In genomic region chr11:70210051-70210501, GRCh38 we compare ENCODE assay signal across 10 cellular contexts. TPM values are rescaled to one million over a fixed set of nuclear protein-coding genes. Genes with fewer than 3 reads are reported as not detected.
DNase-seq lines count a peak whose midpoint lies in the region; ATAC-seq and TF ChIP-seq lines count a peak whose summit lies in the region.
"Had no signal": no experiment of that assay in that cellular context is flagged by ENCODE, and none has a peak within 500 bp of the region (broad histone marks: within the 10 kb centered on the region; RNA-seq: fewer than 3 reads in every experiment).

No MANE protein-coding gene starts in this region.

- no peak for TF ChIP-seq CTCF in PC-3 (conservative IDR thresholded peaks at IDR 0.05; ENCODE audit: low read depth, low read length)
- no peak for TF ChIP-seq CTCF in fibroblast of lung (conservative IDR thresholded peaks at IDR 0.05 in 1 of 2, IDR thresholded peaks at IDR 0.05 in 1 of 2; ENCODE audit: low read depth in 1 of 2, low read length in 2 of 2)
- TF ChIP-seq CTCF in osteocyte (IDR thresholded peaks at IDR 0.05): no peak

- H3K9me3 ChIP-seq in PC-3 (ENCODE audit: low read length): no peaks in the 10 kb centered on the region
- no peaks in the 10 kb centered on the region for H3K9me3 ChIP-seq in fibroblast of lung (ENCODE audit: control insufficient read depth, insufficient read depth, low read depth, low read length)
- H3K9me3 ChIP-seq: prostate gland had no signal

- H3K27me3 Mint-ChIP-seq in osteocyte (ENCODE audit: unreplicated experiment): no peaks in the 10 kb centered on the region

- BruUV-seq in PC-3 (replicated peaks; lab: Mats Ljungman, UMichigan): no TSS peak

- H3K36me3 Mint-ChIP-seq in osteocyte (ENCODE audit: unreplicated experiment): peaks cover 26% of the 10 kb centered on the region

- H3K36me3 ChIP-seq in PC-3 (ENCODE audit: low read depth, low read length) (peaks cover 31% of the 10 kb centered on the region), fibroblast of lung (ENCODE audit: control insufficient read depth, insufficient read depth, low read length) (peaks cover 15% of the 10 kb centered on the region)
- H3K36me3 ChIP-seq: prostate gland had no signal

- H3F3A ChIP-seq in PC-3 (ENCODE audit: low read length, unreplicated experiment): peaks cover 6% of the 10 kb centered on the region

- H3K4me2 ChIP-seq in PC-3 (ENCODE audit: low read length) (0 out of 2 replicates have a peak overlapping the region, but pooled peaks have one; percentile 4), fibroblast of lung (ENCODE audit: extremely low read depth, insufficient read depth, low read length) (no peak overlapping the region)

- H3K79me2 ChIP-seq in PC-3 (ENCODE audit: low read length): peaks cover 28% of the 10 kb centered on the region
- H3K79me2 ChIP-seq in fibroblast of lung (ENCODE audit: control insufficient read depth, insufficient read depth, low read length): peaks cover 25% of the 10 kb centered on the region

- H2AFZ ChIP-seq in PC-3 (ENCODE audit: low read length) (no peak overlapping the region), fibroblast of lung (ENCODE audit: low read length) (no peak overlapping the region)

- H3K4me1 Mint-ChIP-seq in osteocyte (ENCODE audit: unreplicated experiment): peaks cover 29% of the 10 kb centered on the region

- no peaks in the 10 kb centered on the region for H3K9me3 Mint-ChIP-seq in osteocyte (ENCODE audit: unreplicated experiment)

- no peaks in the 10 kb centered on the region for H3K9me2 ChIP-seq in PC-3 (replicated peaks; ENCODE audit: low read length)

- no peaks in the 10 kb centered on the region for H3K27me3 ChIP-seq in PC-3 (ENCODE audit: low read length)
- H3K27me3 ChIP-seq in fibroblast of lung (ENCODE audit: control insufficient read depth, insufficient read depth, low read length): no peaks in the 10 kb centered on the region

- POLR2A ChIA-PET in PC-3 (lab: Charles Lee; ENCODE audit: unreplicated experiment): no interaction called here

- peaks cover 32% of the 10 kb centered on the region for H3K4me1 ChIP-seq in PC-3 (ENCODE audit: insufficient read depth, low read length)
- H3K4me1 ChIP-seq in fibroblast of lung (ENCODE audit: control insufficient read depth, extremely low read depth, insufficient read depth, low read length): peaks cover 3% of the 10 kb centered on the region
- H3K4me1 ChIP-seq: prostate gland had no signal

- peaks cover 37% of the 10 kb centered on the region for H4K20me1 ChIP-seq in PC-3 (ENCODE audit: low read length)
- H4K20me1 ChIP-seq in fibroblast of lung (ENCODE audit: control insufficient read depth, extremely low read depth, insufficient read depth, low read length): no peaks in the 10 kb centered on the region

- CTCF ChIA-PET in PC-3 (lab: Charles Lee): no interaction called here

- intact Hi-C loops in PC-3 (cut with micrococcal nuclease): no loop called here

- DNase-seq in GM04503 (ENCODE audit: low read depth) (peak; percentile 29), PC-3 (peak; percentile 66), fibroblast of lung (ENCODE audit: low read depth in 2 of 2) (peak; percentile 46 to 83), osteocyte (ENCODE audit: extremely low spot score, unreplicated experiment) (no peak), HK-2 (ENCODE audit: unreplicated experiment) (no peak), NCI-H2171 treated with DMSO at 0.1 percent for 48 hours (lab: John Stamatoyannopoulos, UW) (no peak), NCI-H774 (lab: John Stamatoyannopoulos, UW) (no peak)
- DNase-seq: activated naive CD4-positive, alpha-beta T cell treated with anti-CD3 and anti-CD28 coated beads, Interleukin-2, amount 50 U/mL, for 16 hours had no signal

- no peak overlapping the region for H3K4me3 ChIP-seq in PC-3 (ENCODE audit: low read length)
- H3K4me3 ChIP-seq in fibroblast of lung (replicated peaks in 1 of 4; ENCODE audit: control extremely low read depth in 1 of 4, insufficient read depth in 1 of 4, low read depth in 3 of 4, low read length in 4 of 4): no peak overlapping the region
- H3K4me3 ChIP-seq: prostate gland had no signal

- H3K9ac ChIP-seq in PC-3 (ENCODE audit: low read length) (peak overlapping the region; percentile 8; the same call in 1 of the 2 replicates), fibroblast of lung (ENCODE audit: insufficient read depth, low read length) (no peak overlapping the region)

- H3K27ac ChIP-seq in PC-3 (ENCODE audit: low read length) (peak overlapping the region; percentile 62), fibroblast of lung (ENCODE audit: insufficient read depth, low read length) (no peak overlapping the region)
- H3K27ac ChIP-seq: prostate gland had no signal

- peak; percentile 38 for ATAC-seq in PC-3
- ATAC-seq in GM18873 (IDR thresholded peaks at IDR 0.05; ENCODE audit: low FRiP score, unreplicated experiment): no peak

- peak overlapping the region; percentile 15 for H3K27ac Mint-ChIP-seq in osteocyte (ENCODE audit: unreplicated experiment)

- H3K4me3 Mint-ChIP-seq in osteocyte (ENCODE audit: unreplicated experiment): no peak overlapping the region

RNA-seq across cellular contexts. Expression of gene FADD, which starts 7.0 kb away (rescaled TPM):
- 79.5 and 93.9 TPM in 2 replicates for total RNA-seq in PC-3 (2014; rRNA removed)
- 32.0 and 36.5 TPM in 2 replicates for total RNA-seq in fibroblast of lung
- polyA plus RNA-seq in fibroblast of lung: 25.4 and 26.3 TPM in 2 replicates
- 25.4 and 33.9 TPM in 2 replicates for polyA plus RNA-seq in fibroblast of lung (2012)
- polyA minus RNA-seq in fibroblast of lung (ENCODE audit: low replicate concordance): 45.8 and 62.2 TPM in 2 replicates
- total RNA-seq in osteocyte: 19.3 and 19.5 TPM in 2 replicates

Comparison
In these comparisons a context has a peak if more than half of its experiments do, and no peak if none do; other contexts are left out.
1. DNase-seq: peak in GM04503 (single experiment), PC-3 (single experiment) and fibroblast of lung (2 of 2); none in osteocyte (single experiment), HK-2 (single experiment), NCI-H2171 treated with DMSO at 0.1 percent for 48 hours (single experiment) and NCI-H774 (single experiment).